ENCODE assay signal across 8 cellular contexts in the genomic region with DNA sequence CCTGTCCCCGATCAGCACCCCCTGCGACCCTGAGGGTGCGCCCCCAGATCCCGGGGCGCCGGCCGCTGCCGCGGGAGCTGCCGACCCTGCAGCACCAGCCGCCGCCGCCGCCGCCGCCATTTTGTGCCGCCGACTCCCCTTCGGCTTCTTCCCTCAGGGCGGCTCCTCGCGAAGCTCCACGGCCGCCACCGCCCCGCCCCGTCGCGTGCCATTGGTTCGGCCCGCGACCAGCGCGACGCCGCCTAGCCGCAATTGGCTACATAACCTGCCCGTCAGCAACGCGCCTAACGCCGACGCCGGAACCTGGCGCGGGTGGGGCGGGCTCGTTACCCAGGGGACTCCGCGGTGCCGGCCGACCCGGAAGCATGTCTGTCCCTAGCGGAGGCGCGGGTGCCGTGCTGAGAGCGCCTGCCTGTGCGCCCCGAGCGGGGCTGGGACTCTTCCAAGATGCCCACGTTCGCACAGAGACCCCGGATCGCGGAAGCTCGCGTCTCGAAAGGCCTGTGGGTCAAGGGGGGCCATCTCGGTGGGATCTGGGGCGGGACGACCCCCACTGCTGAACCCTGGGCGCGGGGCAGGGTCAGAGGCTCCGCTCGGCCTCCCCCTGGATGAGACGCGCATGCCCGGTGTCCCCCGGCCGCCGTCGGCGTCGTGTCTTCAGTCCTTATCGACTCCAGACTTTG. TPM values are rescaled to one million over a fixed set of nuclear protein-coding genes. Genes with fewer than 3 reads are reported as not detected.
DNase-seq lines count a peak whose midpoint lies in the region; ATAC-seq lines count a peak whose summit lies in the region.

Gene CCNL2 (minus strand): TSS at position 149 of the 683 bp plus-strand sequence. CDS start 29 bp downstream, at position 120.

- CTCF ChIA-PET in naive thymus-derived CD4-positive, alpha-beta T cell (lab: Charles Lee), result interaction anchor here (1.0 to 2.2 kb wide), 3 partner anchors 12 to 27 kb away, joined by 3 to 7 read pairs (median 5); no protein-coding TSS in a partner anchor

- no peaks in the 10 kb centered on the region for H3K27me3 ChIP-seq in GM23248 (replicated peaks; ENCODE audit: insufficient read depth)
- H3K27me3 ChIP-seq in naive thymus-derived CD4-positive, alpha-beta T cell (ENCODE audit: control insufficient read depth in 2 of 2, insufficient read depth in 2 of 2, low read length in 2 of 2), result no peaks in the 10 kb centered on the region

- H3K4me3 ChIP-seq in GM23248, result peak within 1 kb of the TSS; percentile 80
- H3K4me3 ChIP-seq in naive thymus-derived CD4-positive, alpha-beta T cell (ENCODE audit: low read length), result peak within 1 kb of the TSS; percentile 99

- POLR2A ChIA-PET in naive thymus-derived CD4-positive, alpha-beta T cell (lab: Charles Lee), result interaction anchor here (0.7 to 9.8 kb wide), 13 partner anchors 8 to 302 kb away, joined by 3 to 80 read pairs (median 5); partner anchors contain the start of genes ACAP3, AURKAIP1, MRPL20 and UBE2J2

- no peaks in the 10 kb centered on the region for H3K27me3 Mint-ChIP-seq in activated T-helper 1 cell treated with anti-CD3 and anti-CD28 coated beads, Interleukin-12 subunit alpha, Interleukin-12 subunit beta, Interleukin-2, Interleukin-4 antibody, amounts not matched to agents 30 ng/mL and 10 ng/mL and 1 ng/mL, durations not matched to agents 14 hours and 24 hours and 36 hours (ENCODE audit: insufficient read depth)
- no peaks in the 10 kb centered on the region for H3K27me3 Mint-ChIP-seq in naive thymus-derived CD4-positive, alpha-beta T cell
- H3K27me3 Mint-ChIP-seq in stimulated activated naive B cell treated with anti-CD40 and anti-IgM and Interleukin-4, amounts not matched to agents 10 μg/mL and 1 μg/mL and 100 μg/mL, for 72 hours, result no peaks in the 10 kb centered on the region

- peak; percentile 97 for ATAC-seq in naive thymus-derived CD4-positive, alpha-beta T cell
- ATAC-seq in stimulated activated naive B cell treated with anti-CD40 and anti-IgM and Interleukin-4, amounts not matched to agents 10 μg/mL and 1 μg/mL and 100 μg/mL, for 72 hours (replicated peaks), result peak; percentile 95 to 98

- in situ Hi-C loops in GM23248 (cut with MboI), result no loop called here

- H3K9me3 Mint-ChIP-seq in activated T-helper 1 cell treated with anti-CD3 and anti-CD28 coated beads, Interleukin-12 subunit alpha, Interleukin-12 subunit beta, Interleukin-2, Interleukin-4 antibody, amounts not matched to agents 30 ng/mL and 10 ng/mL and 1 ng/mL, durations not matched to agents 14 hours and 24 hours and 36 hours, result no peaks in the 10 kb centered on the region
- H3K9me3 Mint-ChIP-seq in naive thymus-derived CD4-positive, alpha-beta T cell, result peaks cover 0 to 2% (median 0%) of the 10 kb centered on the region in 11 donors
- no peaks in the 10 kb centered on the region for H3K9me3 Mint-ChIP-seq in stimulated activated naive B cell treated with anti-CD40 and anti-IgM and Interleukin-4, amounts not matched to agents 10 μg/mL and 1 μg/mL and 100 μg/mL, for 72 hours

- peak within 1 kb of the TSS; percentile 95 for H3K4me3 Mint-ChIP-seq in activated T-helper 1 cell treated with anti-CD3 and anti-CD28 coated beads, Interleukin-12 subunit alpha, Interleukin-12 subunit beta, Interleukin-2, Interleukin-4 antibody, amounts not matched to agents 30 ng/mL and 10 ng/mL and 1 ng/mL, durations not matched to agents 14 hours and 24 hours and 36 hours
- H3K4me3 Mint-ChIP-seq in naive thymus-derived CD4-positive, alpha-beta T cell, result peak within 1 kb of the TSS; percentile 85 to 94 (median 90)
- H3K4me3 Mint-ChIP-seq in stimulated activated naive B cell treated with anti-CD40 and anti-IgM and Interleukin-4, amounts not matched to agents 10 μg/mL and 1 μg/mL and 100 μg/mL, for 72 hours, result peak within 1 kb of the TSS; percentile 95

- H3K4me1 ChIP-seq in GM23248 (ENCODE audit: insufficient read depth), result peaks cover 11% of the 10 kb centered on the region
- H3K4me1 ChIP-seq in naive thymus-derived CD4-positive, alpha-beta T cell (ENCODE audit: control insufficient read depth in 2 of 2, insufficient read depth in 2 of 2, low read length in 2 of 2), result peaks cover 20 to 23% of the 10 kb centered on the region in 2 donors

- H3K9ac ChIP-seq in GM23248, result peak within 1 kb of the TSS; percentile 95

- H3K4me2 ChIP-seq in GM23248 (ENCODE audit: unreplicated experiment), result peak within 1 kb of the TSS; percentile 94

- peaks cover 32% of the 10 kb centered on the region for H3F3A ChIP-seq in GM23248 (ENCODE audit: insufficient read depth)

- H3K9me2 ChIP-seq in GM23248 (ENCODE audit: insufficient read depth), result no peaks in the 10 kb centered on the region

- peak within 1 kb of the TSS; percentile 75 for H3K27ac ChIP-seq in GM23248
- peak within 1 kb of the TSS; percentile 91 for H3K27ac ChIP-seq in naive thymus-derived CD4-positive, alpha-beta T cell (ENCODE audit: low read depth, low read length)

- peaks cover 21% of the 10 kb centered on the region; the same call in 1 of the 2 replicates for H3K36me3 ChIP-seq in GM23248 (ENCODE audit: low read depth)
- peaks cover 8 to 59% (median 18%) of the 10 kb centered on the region in 3 experiments for H3K36me3 ChIP-seq in naive thymus-derived CD4-positive, alpha-beta T cell (ENCODE audit: control insufficient read depth in 2 of 3, insufficient read depth in 3 of 3, low read length in 3 of 3)

- peak within 1 kb of the TSS; percentile 63 for H2AFZ ChIP-seq in GM23248

- 1% methylated on average over 53 to 63 of the region's 86 CpGs for WGBS in GM23248 (ENCODE audit: low coverage in 1 of 2, low lambda C conversion rate in 2 of 2, missing lambda C conversion rate in 2 of 2), 2 experiments

- peaks cover 37% of the 10 kb centered on the region for H3K4me1 Mint-ChIP-seq in activated T-helper 1 cell treated with anti-CD3 and anti-CD28 coated beads, Interleukin-12 subunit alpha, Interleukin-12 subunit beta, Interleukin-2, Interleukin-4 antibody, amounts not matched to agents 30 ng/mL and 10 ng/mL and 1 ng/mL, durations not matched to agents 14 hours and 24 hours and 36 hours (ENCODE audit: low read depth)
- peaks cover 22 to 65% (median 43%) of the 10 kb centered on the region in 7 donors for H3K4me1 Mint-ChIP-seq in naive thymus-derived CD4-positive, alpha-beta T cell
- peaks cover 40 to 73% of the 10 kb centered on the region in 2 donors for H3K4me1 Mint-ChIP-seq in stimulated activated naive B cell treated with anti-CD40 and anti-IgM and Interleukin-4, amounts not matched to agents 10 μg/mL and 1 μg/mL and 100 μg/mL, for 72 hours

- DNase-seq in Daoy (ENCODE audit: low read depth), result peak; percentile 100
- DNase-seq in GM23248, result peak; percentile 99
- DNase-seq in Kasumi-1 (lab: John Stamatoyannopoulos, UW), result peak; percentile 93 to 94
- peak; percentile 97 for DNase-seq in RKO (ENCODE audit: low spot score)
- DNase-seq in activated T-helper 1 cell treated with anti-CD3 and anti-CD28 coated beads, Interleukin-12 subunit alpha, Interleukin-12 subunit beta, Interleukin-2, Interleukin-4 antibody, amounts not matched to agents 30 ng/mL and 10 ng/mL and 1 ng/mL, durations not matched to agents 14 hours and 24 hours and 36 hours (ENCODE audit: low spot score), result peak; percentile 99
- peak; percentile 99 for DNase-seq in fibroblast of gingiva (ENCODE audit: low read depth)
- DNase-seq in naive thymus-derived CD4-positive, alpha-beta T cell, result peak; percentile 98 to 99 (median 99)
- DNase-seq in stimulated activated naive B cell treated with anti-CD40 and anti-IgM and Interleukin-4, amounts not matched to agents 10 μg/mL and 1 μg/mL and 100 μg/mL, for 72 hours, result peak; percentile 99

- no peaks in the 10 kb centered on the region for H3K9me3 ChIP-seq in GM23248 (ENCODE audit: low read depth)
- H3K9me3 ChIP-seq in naive thymus-derived CD4-positive, alpha-beta T cell (ENCODE audit: control insufficient read depth in 2 of 3, low read length in 3 of 3), result no peaks in the 10 kb centered on the region

- peaks cover 97% of the 10 kb centered on the region for H3K79me2 ChIP-seq in GM23248 (ENCODE audit: insufficient read depth)

- peaks cover 45% of the 10 kb centered on the region for H3K36me3 Mint-ChIP-seq in activated T-helper 1 cell treated with anti-CD3 and anti-CD28 coated beads, Interleukin-12 subunit alpha, Interleukin-12 subunit beta, Interleukin-2, Interleukin-4 antibody, amounts not matched to agents 30 ng/mL and 10 ng/mL and 1 ng/mL, durations not matched to agents 14 hours and 24 hours and 36 hours (ENCODE audit: low read depth)
- peaks cover 0 to 30% (median 20%) of the 10 kb centered on the region in 5 donors for H3K36me3 Mint-ChIP-seq in naive thymus-derived CD4-positive, alpha-beta T cell
- H3K36me3 Mint-ChIP-seq in stimulated activated naive B cell treated with anti-CD40 and anti-IgM and Interleukin-4, amounts not matched to agents 10 μg/mL and 1 μg/mL and 100 μg/mL, for 72 hours, result peaks cover 56 to 60% of the 10 kb centered on the region in 2 donors

- peak within 1 kb of the TSS; percentile 76 for H3K27ac Mint-ChIP-seq in activated T-helper 1 cell treated with anti-CD3 and anti-CD28 coated beads, Interleukin-12 subunit alpha, Interleukin-12 subunit beta, Interleukin-2, Interleukin-4 antibody, amounts not matched to agents 30 ng/mL and 10 ng/mL and 1 ng/mL, durations not matched to agents 14 hours and 24 hours and 36 hours
- peak within 1 kb of the TSS; percentile 78 to 93 (median 89) for H3K27ac Mint-ChIP-seq in naive thymus-derived CD4-positive, alpha-beta T cell
- H3K27ac Mint-ChIP-seq in stimulated activated naive B cell treated with anti-CD40 and anti-IgM and Interleukin-4, amounts not matched to agents 10 μg/mL and 1 μg/mL and 100 μg/mL, for 72 hours, result peak within 1 kb of the TSS; percentile 99

- H4K20me1 ChIP-seq in GM23248 (ENCODE audit: insufficient read depth), result no peaks in the 10 kb centered on the region

- intact Hi-C loops in activated T-helper 1 cell treated with anti-CD3 and anti-CD28 coated beads, Interleukin-12 subunit alpha, Interleukin-12 subunit beta, Interleukin-2, Interleukin-4 antibody, amounts not matched to agents 30 ng/mL and 10 ng/mL and 1 ng/mL, durations not matched to agents 14 hours and 24 hours and 36 hours (cut with micrococcal nuclease), result loop anchor here (1.0 to 5.0 kb wide), 8 partner anchors 8 to 325 kb away; partner anchors contain the start of genes ACAP3, ATAD3A, ATAD3B and AURKAIP1
- intact Hi-C loops in naive thymus-derived CD4-positive, alpha-beta T cell (cut with micrococcal nuclease), result loop anchor here (1.0 to 2.0 kb wide), 10 partner anchors 8 to 283 kb away; partner anchors contain the start of genes AURKAIP1 (in 2 of the 2), ATAD3A (in 1 of the 2), ATAD3B (in 1 of the 2) and C1orf159 (in 1 of the 2)

RNA-seq across cellular contexts. Expression of gene CCNL2, which starts in this region (rescaled TPM):
- total RNA-seq in Daoy (2014; rRNA removed; shearing (Covaris generic)), result 58.8 and 81.7 TPM in 2 replicates
- total RNA-seq in GM23248 (2014; rRNA removed; shearing (Covaris generic)), result 150 and 185 TPM in 2 replicates
- polyA plus RNA-seq in GM23248 (2016; fragmentation: Nextera tagmentation; extraction: Ambion mirVana), result 151 and 199 TPM in 2 replicates
- total RNA-seq in activated T-helper 1 cell treated with anti-CD3 and anti-CD28 coated beads, Interleukin-12 subunit alpha, Interleukin-12 subunit beta, Interleukin-2, Interleukin-4 antibody, amounts not matched to agents 30 ng/mL and 10 ng/mL and 1 ng/mL, durations not matched to agents 14 hours and 24 hours and 36 hours, result 138 and 139 TPM in 2 replicates
- total RNA-seq in naive thymus-derived CD4-positive, alpha-beta T cell, result 100 to 1,000 TPM; 130 to 403 (median 278) TPM
- 10 to 100 TPM; 16.3 to 38.3 TPM for polyA plus RNA-seq in naive thymus-derived CD4-positive, alpha-beta T cell

Comparison
In these comparisons a context has a peak if more than half of its experiments do, and no peak if none do; other contexts are left out.
1. Peak in every context shown above with its lines: DNase-seq, ATAC-seq, H3K4me3 ChIP-seq and H3K27ac ChIP-seq.